ENCODE assay signal across 17 cellular contexts in genomic region chr11:11045156-11045670, GRCh38.
DNase-seq lines count a peak whose midpoint lies in the region; ATAC-seq and TF ChIP-seq lines count a peak whose summit lies in the region.
"Had no signal": no experiment of that assay in that cellular context is flagged by ENCODE, and none has a peak within 500 bp of the region (broad histone marks: within the 10 kb centered on the region; RNA-seq: fewer than 3 reads in every experiment).

No MANE protein-coding gene starts in this region.

- TF ChIP-seq CTCF in prostate gland (IDR thresholded peaks at IDR 0.05) = no peak
- TF ChIP-seq CTCF in lower leg skin (IDR thresholded peaks at IDR 0.05) = no peak

- WGBS in prostate gland = 52% methylated on average over 4 of the region's 4 CpGs
- WGBS in lower leg skin, 2 donors = 76 to 80% methylated on average over 4 of the region's 4 CpGs

- no peaks in the 10 kb centered on the region for H3K27me3 Mint-ChIP-seq in activated CD4-positive, alpha-beta memory T cell treated with anti-CD3 and anti-CD28 coated beads for 36 hours
- H3K27me3 Mint-ChIP-seq in activated CD4-positive, alpha-beta T cell treated with anti-CD3 and anti-CD28 coated beads for 36 hours = no peaks in the 10 kb centered on the region
- H3K27me3 Mint-ChIP-seq: CD4-positive, alpha-beta memory T cell had no signal

- intact Hi-C loops in prostate gland (cut with DNase I) = no loop called here
- intact Hi-C loops in activated CD4-positive, alpha-beta memory T cell treated with anti-CD3 and anti-CD28 coated beads for 36 hours (cut with micrococcal nuclease) = no loop called here
- intact Hi-C loops in activated CD4-positive, alpha-beta T cell treated with anti-CD3 and anti-CD28 coated beads for 36 hours (cut with DNase I, micrococcal nuclease) = no loop called here
- intact Hi-C loops in lower leg skin (cut with DNase I; ENCODE audit: low total_unique reads) = no loop called here

- no peak overlapping the region for H3K27ac ChIP-seq in prostate gland
- H3K27ac ChIP-seq: BLaER1 had no signal

- POLR2A ChIA-PET in activated CD4-positive, alpha-beta memory T cell treated with anti-CD3 and anti-CD28 coated beads for 36 hours (lab: Charles Lee) = no interaction called here
- POLR2A ChIA-PET in activated CD4-positive, alpha-beta T cell treated with anti-CD3 and anti-CD28 coated beads for 36 hours (lab: Charles Lee) = no interaction called here

- no peaks in the 10 kb centered on the region for H3K9me3 Mint-ChIP-seq in activated CD4-positive, alpha-beta memory T cell treated with anti-CD3 and anti-CD28 coated beads for 36 hours
- no peaks in the 10 kb centered on the region for H3K9me3 Mint-ChIP-seq in activated CD4-positive, alpha-beta T cell treated with anti-CD3 and anti-CD28 coated beads for 36 hours (ENCODE audit: low read depth)

- CTCF ChIA-PET in activated CD4-positive, alpha-beta memory T cell treated with anti-CD3 and anti-CD28 coated beads for 36 hours (lab: Charles Lee) = interaction anchor here (1.4 kb wide), 1 partner anchor 16 kb away, joined by 3 read pairs; no protein-coding TSS in a partner anchor
- CTCF ChIA-PET in activated CD4-positive, alpha-beta T cell treated with anti-CD3 and anti-CD28 coated beads for 36 hours (lab: Charles Lee) = interaction anchor here (0.6 to 1.8 kb wide), 4 partner anchors 9 to 101 kb away, joined by 3 to 6 read pairs (median 4); no protein-coding TSS in a partner anchor

- H3K4me1 ChIP-seq in prostate gland (replicated peaks) = no peaks in the 10 kb centered on the region
- H3K4me1 ChIP-seq: BLaER1 had no signal

- in situ Hi-C loops in G401 (cut with HindIII; ENCODE audit: low sequenced_read_pairs) = no loop called here

- no peaks in the 10 kb centered on the region for H3K4me1 Mint-ChIP-seq in activated CD4-positive, alpha-beta memory T cell treated with anti-CD3 and anti-CD28 coated beads for 36 hours (ENCODE audit: low read depth)
- H3K4me1 Mint-ChIP-seq in activated CD4-positive, alpha-beta T cell treated with anti-CD3 and anti-CD28 coated beads for 36 hours = no peaks in the 10 kb centered on the region
- H3K4me1 Mint-ChIP-seq: CD14-positive monocyte had no signal

- H3K36me3 Mint-ChIP-seq in activated CD4-positive, alpha-beta memory T cell treated with anti-CD3 and anti-CD28 coated beads for 36 hours = no peaks in the 10 kb centered on the region
- no peaks in the 10 kb centered on the region for H3K36me3 Mint-ChIP-seq in activated CD4-positive, alpha-beta T cell treated with anti-CD3 and anti-CD28 coated beads for 36 hours (ENCODE audit: low read depth)
- H3K36me3 Mint-ChIP-seq: CD14-positive monocyte; CD4-positive, alpha-beta memory T cell had no signal

- no peak overlapping the region for H3K4me3 ChIP-seq in MG63
- H3K4me3 ChIP-seq in prostate gland = no peak overlapping the region
- no peak overlapping the region for H3K4me3 ChIP-seq in lower leg skin (ENCODE audit: low read depth, poor library complexity, severe bottlenecking)
- H3K4me3 ChIP-seq: BLaER1 had no signal

- peaks cover 2% of the 10 kb centered on the region; the same call in 1 of the 2 replicates for H3K9me3 ChIP-seq in MG63
- no peaks in the 10 kb centered on the region for H3K9me3 ChIP-seq in prostate gland
- H3K9me3 ChIP-seq: BLaER1 had no signal

- H3K36me3 ChIP-seq in MG63 = no peaks in the 10 kb centered on the region
- H3K36me3 ChIP-seq in prostate gland = no peaks in the 10 kb centered on the region
- H3K36me3 ChIP-seq: BLaER1 had no signal

- H3K4me3 Mint-ChIP-seq in activated CD4-positive, alpha-beta memory T cell treated with anti-CD3 and anti-CD28 coated beads for 36 hours = no peak overlapping the region
- no peak overlapping the region for H3K4me3 Mint-ChIP-seq in activated CD4-positive, alpha-beta T cell treated with anti-CD3 and anti-CD28 coated beads for 36 hours
- H3K4me3 Mint-ChIP-seq: CD14-positive monocyte; CD4-positive, alpha-beta memory T cell had no signal

- H3K27me3 ChIP-seq in MG63 (no peaks in the 10 kb centered on the region), prostate gland (replicated peaks; ENCODE audit: insufficient read depth) (no peaks in the 10 kb centered on the region)
- H3K27me3 ChIP-seq: BLaER1 had no signal

- no peak overlapping the region for H3K27ac Mint-ChIP-seq in activated CD4-positive, alpha-beta memory T cell treated with anti-CD3 and anti-CD28 coated beads for 36 hours
- H3K27ac Mint-ChIP-seq in activated CD4-positive, alpha-beta T cell treated with anti-CD3 and anti-CD28 coated beads for 36 hours = no peak overlapping the region
- H3K27ac Mint-ChIP-seq: CD14-positive monocyte; CD4-positive, alpha-beta memory T cell had no signal

- DNase-seq in G401 (ENCODE audit: low spot score) (peak; percentile 91), MG63 (peak; percentile 14), cerebellum (ENCODE audit: low spot score) (peak; percentile 72), prostate gland (ENCODE audit: low spot score) (peak; percentile 15), NCI-H146 (lab: John Stamatoyannopoulos, UW) (no peak), lower leg skin (ENCODE audit: low spot score in 2 of 2) (no peak)
- DNase-seq in activated CD4-positive, alpha-beta memory T cell treated with anti-CD3 and anti-CD28 coated beads for 36 hours = no peak
- DNase-seq in activated CD4-positive, alpha-beta T cell treated with anti-CD3 and anti-CD28 coated beads for 36 hours = no peak
- DNase-seq: 8988T; CD4-positive, alpha-beta memory T cell; DMS153; DMS79; GF-D8; GOT3; H7 had no signal

- TF ChIP-seq POLR2A in prostate gland (IDR thresholded peaks at IDR 0.05) = no peak
- TF ChIP-seq POLR2A in lower leg skin (IDR thresholded peaks at IDR 0.05) = no peak

- no peak for ATAC-seq in activated CD4-positive, alpha-beta T cell treated with anti-CD3 and anti-CD28 coated beads for 36 hours

Comparison
In these comparisons a context has a peak if more than half of its experiments do, and no peak if none do; other contexts are left out.
1. DNase-seq: peak in G401 (single experiment), MG63 (single experiment), cerebellum (single experiment) and prostate gland (single experiment); none in activated CD4-positive, alpha-beta memory T cell treated with anti-CD3 and anti-CD28 coated beads for 36 hours (single experiment), NCI-H146 (single experiment), activated CD4-positive, alpha-beta T cell treated with anti-CD3 and anti-CD28 coated beads for 36 hours (single experiment) and lower leg skin (0 of 2).